27 cellular contexts compared by ENCODE assay signal in the genomic region with DNA sequence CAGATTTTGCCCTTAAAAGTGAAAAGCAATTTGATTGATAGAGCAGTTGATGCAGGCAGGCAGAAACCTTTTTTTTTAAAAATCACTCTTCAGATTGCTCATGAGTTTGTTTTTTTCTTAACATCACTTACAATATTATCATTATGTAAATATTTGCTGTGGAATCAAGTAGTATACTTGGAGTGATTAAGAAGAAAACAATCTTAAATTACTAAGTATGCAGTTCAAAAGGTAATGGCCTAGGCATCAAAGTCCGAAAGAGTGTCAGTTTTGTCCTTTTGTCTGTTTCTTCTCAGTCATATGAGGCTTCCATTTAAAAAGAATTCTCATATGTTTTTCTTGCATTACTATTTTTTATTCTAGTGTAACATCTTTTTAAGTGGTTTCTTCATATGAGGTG. TPM values are rescaled to one million over a fixed set of nuclear protein-coding genes. Genes with fewer than 3 reads are reported as not detected.
"Had no signal": no experiment of that assay in that cellular context is flagged by ENCODE, and none has a peak within 500 bp of the region (broad histone marks: within the 10 kb centered on the region; RNA-seq: fewer than 3 reads in every experiment).

No MANE protein-coding gene starts in this region.

- H3K4me1 Mint-ChIP-seq: activated naive CD4-positive, alpha-beta T cell treated with anti-CD3 and anti-CD28 coated beads, Interleukin-2, amount 10 ng/mL, durations not matched to agents 7 days and 5 days; activated naive CD8-positive, alpha-beta T cell treated with anti-CD3 and anti-CD28 coated beads for 36 hours had no signal

- DNase-seq: activated CD4-positive, alpha-beta T cell treated with anti-CD3 and anti-CD28 coated beads for 4 hours; activated CD8-positive, alpha-beta memory T cell treated with anti-CD3 and anti-CD28 coated beads, Interleukin-2, amount 50 U/mL, for 4 hours; activated CD8-positive, alpha-beta T cell treated with anti-CD3 and anti-CD28 coated beads for 36 hours; activated gamma-delta T cell treated with Interleukin-2 at 50 U/mL for 16 hours; activated naive CD4-positive, alpha-beta T cell treated with anti-CD3 and anti-CD28 coated beads, Interleukin-2, amount 10 ng/mL, durations not matched to agents 7 days and 5 days; activated naive CD8-positive, alpha-beta T cell treated with anti-CD3 and anti-CD28 coated beads for 36 hours; activated T-cell treated with anti-CD3 and anti-CD28 coated beads, Interleukin-2, amount 50 U/mL, for 72 hours; caudate nucleus; MG63; MV-4-11; NCI-H1105; NCI-H1436; NCI-H1694 treated with DMSO at 0.1 percent for 48 hours; NCI-H2081 treated with DMSO at 0.1 percent for 48 hours; NCI-H446; NCI-H524 treated with DMSO at 0.1 percent for 48 hours; NCI-H774; Peyer's patch; Right ventricle myocardium superior; SW 1271 had no signal

- H3K4me3 ChIP-seq: MG63, Peyer's patch, SJSA1 had no signal

- H3K27ac Mint-ChIP-seq: activated CD8-positive, alpha-beta T cell treated with anti-CD3 and anti-CD28 coated beads for 36 hours; activated naive CD4-positive, alpha-beta T cell treated with anti-CD3 and anti-CD28 coated beads, Interleukin-2, amount 10 ng/mL, durations not matched to agents 7 days and 5 days; activated naive CD8-positive, alpha-beta T cell treated with anti-CD3 and anti-CD28 coated beads for 36 hours; activated T-cell treated with anti-CD3 and anti-CD28 coated beads, Interleukin-2, amount 50 U/mL, for 72 hours; activated T-helper 2 cell treated with anti-CD3 and anti-CD28 coated beads, Interferon-gamma antibody, Interleukin-2, Interleukin-4, amounts not matched to agents 10 μg/mL and 5 μg/mL and 100 μg/mL, durations not matched to agents 14 hours and 24 hours and 36 hours; T-helper 2 cell treated with Interferon-gamma antibody and Interleukin-4, amounts not matched to agents 5 μg/mL and 100 μg/mL, for 36 hours had no signal

- H3K36me3 ChIP-seq: MG63, Peyer's patch, SJSA1 had no signal

- H3K4me1 ChIP-seq: Peyer's patch, SJSA1 had no signal

- H3K4me3 Mint-ChIP-seq: activated CD8-positive, alpha-beta T cell treated with anti-CD3 and anti-CD28 coated beads for 36 hours; activated naive CD4-positive, alpha-beta T cell treated with anti-CD3 and anti-CD28 coated beads, Interleukin-2, amount 10 ng/mL, durations not matched to agents 7 days and 5 days; activated naive CD8-positive, alpha-beta T cell treated with anti-CD3 and anti-CD28 coated beads for 36 hours; activated T-cell treated with anti-CD3 and anti-CD28 coated beads, Interleukin-2, amount 50 U/mL, for 72 hours; T-helper 2 cell treated with Interferon-gamma antibody and Interleukin-4, amounts not matched to agents 5 μg/mL and 100 μg/mL, for 36 hours had no signal

- H3K36me3 Mint-ChIP-seq: activated naive CD4-positive, alpha-beta T cell treated with anti-CD3 and anti-CD28 coated beads, Interleukin-2, amount 10 ng/mL, durations not matched to agents 7 days and 5 days; activated naive CD8-positive, alpha-beta T cell treated with anti-CD3 and anti-CD28 coated beads for 36 hours had no signal

- H3K27me3 Mint-ChIP-seq: activated naive CD4-positive, alpha-beta T cell treated with anti-CD3 and anti-CD28 coated beads, Interleukin-2, amount 10 ng/mL, durations not matched to agents 7 days and 5 days; activated naive CD8-positive, alpha-beta T cell treated with anti-CD3 and anti-CD28 coated beads for 36 hours had no signal

- H3K27me3 ChIP-seq: MG63, Peyer's patch, SJSA1 had no signal

- H3K27ac ChIP-seq: KMS-11, Peyer's patch, RWPE1, SJSA1 had no signal

RNA-seq across cellular contexts. Expression of gene BICC1, which starts 43.8 kb away (rescaled TPM):
- total RNA-seq: activated CD8-positive, alpha-beta T cell treated with anti-CD3 and anti-CD28 coated beads for 36 hours; activated T-cell treated with anti-CD3 and anti-CD28 coated beads, Interleukin-2, amount 50 U/mL, for 72 hours; OCI-LY7; T-helper 1 cell treated with Interleukin-12 subunit alpha and Interleukin-12 subunit beta and Interleukin-4 antibody, amounts not matched to agents 30 ng/mL and 1 ng/mL, for 36 hours had no signal
